In the genomic region with DNA sequence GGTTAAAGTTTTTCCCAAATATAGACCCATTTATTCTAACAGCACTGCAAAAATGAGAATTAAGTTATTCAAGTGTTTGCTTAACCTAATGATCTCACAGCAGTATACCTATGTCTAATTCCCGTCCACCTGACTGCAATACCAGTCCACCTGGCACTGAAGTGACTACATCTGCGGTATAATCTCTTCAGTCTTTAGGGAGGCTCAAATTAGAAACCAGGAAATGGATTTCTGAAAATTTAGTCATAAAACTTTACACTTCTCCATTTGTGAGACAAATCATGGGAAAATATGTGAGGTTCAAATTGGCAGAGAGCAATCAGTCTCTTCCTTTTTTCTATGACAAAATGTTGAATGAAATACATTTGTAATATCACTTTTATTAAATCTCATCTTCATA, we compare ENCODE assay signal across 23 cellular contexts. TPM values are rescaled to one million over a fixed set of nuclear protein-coding genes. Genes with fewer than 3 reads are reported as not detected.
DNase-seq lines count a peak whose midpoint lies in the region; ATAC-seq and TF ChIP-seq lines count a peak whose summit lies in the region.
"Had no signal": no experiment of that assay in that cellular context is flagged by ENCODE, and none has a peak within 500 bp of the region (broad histone marks: within the 10 kb centered on the region; RNA-seq: fewer than 3 reads in every experiment).

No MANE protein-coding gene starts in this region.

- no peaks in the 10 kb centered on the region for H3K4me1 ChIP-seq in left lung
- H3K4me1 ChIP-seq: lower lobe of right lung, right lobe of liver had no signal

- DNase-seq in NCI-H1092 treated with DMSO at 0.1 percent for 48 hours (lab: John Stamatoyannopoulos, UW) (peak; percentile 10), NCI-H1092 (lab: John Stamatoyannopoulos, UW) (no peak), NCI-H1417 (lab: John Stamatoyannopoulos, UW) (peak; percentile 35 to 82 (median 43)), NCI-H774 (lab: John Stamatoyannopoulos, UW) (peak; percentile 57), left lung (no peak), NCI-H1930 (lab: John Stamatoyannopoulos, UW) (no peak), anterior cingulate cortex (lab: John Stamatoyannopoulos, UW) (no peak)
- DNase-seq: activated CD4-positive, alpha-beta memory T cell treated with anti-CD3 and anti-CD28 coated beads for 36 hours; activated effector memory CD4-positive, alpha-beta T cell treated with Interleukin-2 at 50 U/mL for 16 hours; effector memory CD8-positive, alpha-beta T cell; GDM1; islet precursor cell; lower lobe of right lung; NCI-H1048; NCI-H524; posterior cingulate gyrus; right lobe of liver; stimulated activated naive CD8-positive, alpha-beta T cell treated with anti-CD3 and anti-CD28 coated beads, Interleukin-15, amount 100 ng/mL, for 72 hours; T-helper 9 cell; transverse colon had no signal

- no peak overlapping the region for H3K27ac ChIP-seq in left lung
- H3K27ac ChIP-seq: KMS-11, lower lobe of right lung, right lobe of liver, transverse colon had no signal

- TF ChIP-seq CTCF in left lung (IDR thresholded peaks at IDR 0.05), result no peak

- intact Hi-C loops in left lung (cut with DNase I), result no loop called here

- no peaks in the 10 kb centered on the region for H3K36me3 ChIP-seq in left lung
- H3K36me3 ChIP-seq: lower lobe of right lung, right lobe of liver, transverse colon had no signal

- no peaks in the 10 kb centered on the region for H3K9me3 ChIP-seq in left lung
- H3K9me3 ChIP-seq: lower lobe of right lung, right lobe of liver, transverse colon had no signal

- peak; percentile 26 for ATAC-seq in left lung
- ATAC-seq in HG03045 (IDR thresholded peaks at IDR 0.05; ENCODE audit: unreplicated experiment), result no peak
- ATAC-seq: effector memory CD8-positive, alpha-beta T cell; lower lobe of right lung; right lobe of liver; Right ventricle myocardium inferior; stimulated activated naive CD8-positive, alpha-beta T cell treated with anti-CD3 and anti-CD28 coated beads, Interleukin-15, amount 100 ng/mL, for 72 hours had no signal

- H3K4me3 ChIP-seq in left lung, result no peak overlapping the region
- H3K4me3 ChIP-seq: lower lobe of right lung, right lobe of liver, transverse colon had no signal

- H3K27me3 ChIP-seq in left lung, result no peaks in the 10 kb centered on the region
- H3K27me3 ChIP-seq: right lobe of liver, transverse colon had no signal

RNA-seq across cellular contexts. Expression of gene FTCDNL1, which starts 33.0 kb away (rescaled TPM):
- total RNA-seq in left lung, result 1 to 10 TPM; 3.3 to 3.5 TPM

Comparison
In these comparisons a context has a peak if more than half of its experiments do, and no peak if none do; other contexts are left out.
1. DNase-seq: peak in NCI-H1092 treated with DMSO at 0.1 percent for 48 hours (single experiment), NCI-H1417 (3 of 3) and NCI-H774 (single experiment); none in NCI-H1092 (single experiment), left lung (0 of 2), NCI-H1930 (0 of 2) and anterior cingulate cortex (0 of 58).